ENCODE assay signal across 13 cellular contexts in genomic region chr7:78605131-78605530, GRCh38.
"Had no signal": no experiment of that assay in that cellular context is flagged by ENCODE, and none has a peak within 500 bp of the region (broad histone marks: within the 10 kb centered on the region; RNA-seq: fewer than 3 reads in every experiment).

No MANE protein-coding gene starts in this region.

- H3K9me3 Mint-ChIP-seq: activated CD4-positive, alpha-beta memory T cell treated with anti-CD3 and anti-CD28 coated beads, Interleukin-2, amount 10 ng/mL, durations not matched to agents 7 days and 5 days; endodermal cell had no signal

- H3K4me1 Mint-ChIP-seq: activated CD4-positive, alpha-beta memory T cell treated with anti-CD3 and anti-CD28 coated beads, Interleukin-2, amount 10 ng/mL, durations not matched to agents 7 days and 5 days; activated CD4-positive, alpha-beta T cell treated with anti-CD3 and anti-CD28 coated beads for 36 hours; activated naive CD8-positive, alpha-beta T cell treated with anti-CD3 and anti-CD28 coated beads, Interleukin-2, amount 10 ng/mL, durations not matched to agents 7 days and 5 days; endodermal cell; stimulated activated effector memory CD8-positive, alpha-beta T cell treated with anti-CD3 and anti-CD28 coated beads, Interleukin-12 subunit alpha, Interleukin-12 subunit beta, amount 100 ng/mL, for 72 hours had no signal

- H3K4me3 Mint-ChIP-seq: activated CD4-positive, alpha-beta memory T cell treated with anti-CD3 and anti-CD28 coated beads, Interleukin-2, amount 10 ng/mL, durations not matched to agents 7 days and 5 days; activated CD4-positive, alpha-beta T cell treated with anti-CD3 and anti-CD28 coated beads for 36 hours; activated naive CD8-positive, alpha-beta T cell treated with anti-CD3 and anti-CD28 coated beads, Interleukin-2, amount 10 ng/mL, durations not matched to agents 7 days and 5 days; activated T-cell treated with anti-CD3 and anti-CD28 coated beads, Interleukin-2, amount 50 U/mL, for 72 hours; endodermal cell; stimulated activated effector memory CD8-positive, alpha-beta T cell treated with anti-CD3 and anti-CD28 coated beads, Interleukin-12 subunit alpha, Interleukin-12 subunit beta, amount 100 ng/mL, for 72 hours had no signal

- H3K4me3 ChIP-seq: gastroesophageal sphincter, tibial nerve had no signal

- DNase-seq: activated CD4-positive, alpha-beta memory T cell treated with anti-CD3 and anti-CD28 coated beads, Interleukin-2, amount 10 ng/mL, durations not matched to agents 7 days and 5 days; activated CD4-positive, alpha-beta T cell treated with anti-CD3 and anti-CD28 coated beads for 36 hours; activated naive CD8-positive, alpha-beta T cell treated with anti-CD3 and anti-CD28 coated beads, Interleukin-2, amount 10 ng/mL, durations not matched to agents 7 days and 5 days; activated T-cell treated with anti-CD3 and anti-CD28 coated beads, Interleukin-2, amount 50 U/mL, for 72 hours; aorta; endodermal cell; kidney; retina; small intestine; T1000 had no signal

- H3K27ac Mint-ChIP-seq: activated CD4-positive, alpha-beta memory T cell treated with anti-CD3 and anti-CD28 coated beads, Interleukin-2, amount 10 ng/mL, durations not matched to agents 7 days and 5 days; activated CD4-positive, alpha-beta T cell treated with anti-CD3 and anti-CD28 coated beads for 36 hours; activated naive CD8-positive, alpha-beta T cell treated with anti-CD3 and anti-CD28 coated beads, Interleukin-2, amount 10 ng/mL, durations not matched to agents 7 days and 5 days; activated T-cell treated with anti-CD3 and anti-CD28 coated beads, Interleukin-2, amount 50 U/mL, for 72 hours; endodermal cell; stimulated activated effector memory CD8-positive, alpha-beta T cell treated with anti-CD3 and anti-CD28 coated beads, Interleukin-12 subunit alpha, Interleukin-12 subunit beta, amount 100 ng/mL, for 72 hours had no signal

- H3K36me3 Mint-ChIP-seq: activated naive CD8-positive, alpha-beta T cell treated with anti-CD3 and anti-CD28 coated beads, Interleukin-2, amount 10 ng/mL, durations not matched to agents 7 days and 5 days; stimulated activated effector memory CD8-positive, alpha-beta T cell treated with anti-CD3 and anti-CD28 coated beads, Interleukin-12 subunit alpha, Interleukin-12 subunit beta, amount 100 ng/mL, for 72 hours had no signal

- H3K27me3 Mint-ChIP-seq: activated CD4-positive, alpha-beta memory T cell treated with anti-CD3 and anti-CD28 coated beads, Interleukin-2, amount 10 ng/mL, durations not matched to agents 7 days and 5 days; activated CD4-positive, alpha-beta T cell treated with anti-CD3 and anti-CD28 coated beads for 36 hours; activated naive CD8-positive, alpha-beta T cell treated with anti-CD3 and anti-CD28 coated beads, Interleukin-2, amount 10 ng/mL, durations not matched to agents 7 days and 5 days had no signal
